In the genomic region with DNA sequence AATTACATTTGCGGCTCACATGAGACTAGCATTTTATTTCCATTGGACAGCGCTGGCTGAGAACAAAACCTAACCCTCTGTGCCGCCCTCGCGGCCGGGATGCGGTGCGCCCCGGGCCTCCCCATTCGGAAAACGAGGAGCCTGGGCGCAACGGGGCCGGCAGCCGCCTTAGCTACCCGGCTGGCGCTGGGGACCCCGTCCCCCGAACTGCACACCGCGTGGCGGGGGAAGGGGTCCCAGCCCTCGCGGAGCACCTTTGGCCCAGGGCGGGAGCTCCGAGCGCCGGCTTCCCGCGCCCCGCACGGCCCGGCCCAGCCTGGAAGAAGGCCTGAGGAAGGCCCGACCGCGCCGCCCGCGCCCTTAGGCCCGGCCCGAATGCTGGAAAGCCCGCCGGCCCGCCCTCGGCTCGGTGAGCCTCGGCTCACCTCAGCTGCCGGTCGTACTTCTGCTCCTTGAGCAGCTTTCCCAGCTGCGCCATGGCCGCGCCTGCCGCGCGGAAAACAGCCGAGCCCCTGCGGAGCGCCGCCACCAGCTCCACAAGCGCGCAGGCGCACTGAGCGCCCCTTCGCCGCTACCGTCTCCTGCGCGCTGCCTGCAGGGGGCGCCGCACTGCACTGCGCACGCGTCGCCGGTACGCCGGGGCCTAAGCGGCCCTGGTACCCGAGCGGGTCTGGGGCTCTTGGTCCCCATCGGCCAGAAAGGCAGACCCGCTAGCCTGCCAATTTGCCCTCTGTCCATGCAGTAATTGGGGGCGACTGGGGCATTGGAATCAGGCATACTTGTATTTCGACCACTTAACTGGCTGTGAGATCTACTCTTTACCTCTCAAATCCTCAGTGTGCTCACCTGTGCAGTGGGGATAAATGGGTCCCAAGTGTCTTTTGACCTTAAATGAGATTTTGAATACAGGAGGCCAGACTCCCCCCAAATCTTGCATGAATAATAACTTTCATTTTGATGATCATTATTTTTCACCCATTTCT, we compare ENCODE assay signal across 8 cellular contexts. TPM values are rescaled to one million over a fixed set of nuclear protein-coding genes. Genes with fewer than 3 reads are reported as not detected.
DNase-seq lines count a peak whose midpoint lies in the region; ATAC-seq and TF ChIP-seq lines count a peak whose summit lies in the region.

A gene (minus strand): TSS at position 555 of the 983 bp plus-strand sequence. CDS start 77 bp downstream, at position 478.

- H3K36me3 ChIP-seq in ovary: no peaks in the 10 kb centered on the region
- peaks cover 5 to 6% of the 10 kb centered on the region in 2 donors for H3K36me3 ChIP-seq in thyroid gland

- H3K27ac ChIP-seq in ovary: peak within 1 kb of the TSS; percentile 82 to 84
- H3K27ac ChIP-seq in thyroid gland: peak within 1 kb of the TSS; percentile 73 to 90 (median 89)

- intact Hi-C loops in head of caudate nucleus (cut with DNase I) (loop anchor here (5.0 kb wide), 1 partner anchor 78 kb away; a partner anchor contains a TSS), ovary (cut with DNase I) (loop anchor here in 1 of 4 donors (2.0 kb wide), 1 partner anchor 42 kb away; no protein-coding TSS in a partner anchor), thyroid gland (cut with DNase I) (loop anchor here (5.0 kb wide), 1 partner anchor 37 kb away; no protein-coding TSS in a partner anchor)

- DNase-seq in GM10266 (ENCODE audit: extremely low spot score): peak; percentile 97
- DNase-seq in NB4 (ENCODE audit: low read depth): peak; percentile 94
- peak; percentile 94 to 96 for DNase-seq in activated naive CD4-positive, alpha-beta T cell treated with anti-CD3 and anti-CD28 coated beads, Interleukin-2, amount 50 U/mL, for 72 hours (ENCODE audit: low spot score in 2 of 2)
- peak; percentile 39 to 94 (median 86) for DNase-seq in head of caudate nucleus
- DNase-seq in ovary: peak; percentile 82 to 94 (median 87)
- DNase-seq in thyroid gland: peak; percentile 80 to 86

- peaks cover 5% of the 10 kb centered on the region for H3K4me1 ChIP-seq in ovary (ENCODE audit: insufficient read depth)
- H3K4me1 ChIP-seq in thyroid gland: peaks cover 9 to 15% of the 10 kb centered on the region in 2 donors

- ATAC-seq in HG02571 (IDR thresholded peaks at IDR 0.05; ENCODE audit: unreplicated experiment) (peak; percentile 87), SK-N-SH treated with all-trans-retinoic acid at 6 μM for 48 hours (peak; percentile 94)
- peak; percentile 95 to 97 for ATAC-seq in activated naive CD4-positive, alpha-beta T cell treated with anti-CD3 and anti-CD28 coated beads, Interleukin-2, amount 50 U/mL, for 72 hours

- 1% methylated on average over 61 to 84 of the region's 84 CpGs for WGBS in ovary, 3 donors
- 1 to 2% methylated on average over 37 to 47 of the region's 84 CpGs for WGBS in thyroid gland, 2 donors

- TF ChIP-seq POLR2A in NB4 (IDR thresholded peaks at IDR 0.05; ENCODE audit: extremely low read depth, insufficient read length) (peak; percentile 96), ovary (IDR thresholded peaks at IDR 0.05) (peak; percentile 88), thyroid gland (IDR thresholded peaks at IDR 0.05) (peak; percentile 83 to 86)

- peak within 1 kb of the TSS; percentile 60 to 76 for H3K27ac Mint-ChIP-seq in activated naive CD4-positive, alpha-beta T cell treated with anti-CD3 and anti-CD28 coated beads, Interleukin-2, amount 50 U/mL, for 72 hours

- H3K27me3 ChIP-seq in ovary (no peaks in the 10 kb centered on the region), thyroid gland (no peaks in the 10 kb centered on the region)

- no peak for TF ChIP-seq EP300 in ovary (IDR thresholded peaks at IDR 0.05)

- H3K36me3 Mint-ChIP-seq in activated naive CD4-positive, alpha-beta T cell treated with anti-CD3 and anti-CD28 coated beads, Interleukin-2, amount 50 U/mL, for 72 hours: peaks cover 5 to 13% of the 10 kb centered on the region in 2 donors

- H3K4me3 ChIP-seq in NB4 (ENCODE audit: low read depth, low read length) (peak within 1 kb of the TSS; percentile 91), ovary (peak within 1 kb of the TSS; percentile 90), thyroid gland (replicated peaks in 1 of 3) (peak within 1 kb of the TSS; percentile 12 to 99 (median 83))

- no peaks in the 10 kb centered on the region for H3K9me3 ChIP-seq in ovary
- H3K9me3 ChIP-seq in thyroid gland: no peaks in the 10 kb centered on the region

- TF ChIP-seq CTCF in GM10266 (IDR thresholded peaks at IDR 0.05; ENCODE audit: control insufficient read depth, insufficient read depth, low read depth, missing control alignments) (peak; percentile 100), NB4 (IDR thresholded peaks at IDR 0.05; ENCODE audit: low read depth, low read length) (peak; percentile 94), ovary (IDR thresholded peaks at IDR 0.05) (peak; percentile 94 to 98 (median 97)), thyroid gland (IDR thresholded peaks at IDR 0.05) (peak; percentile 77 to 99 (median 96))

- no peaks in the 10 kb centered on the region for H3K9me3 Mint-ChIP-seq in activated naive CD4-positive, alpha-beta T cell treated with anti-CD3 and anti-CD28 coated beads, Interleukin-2, amount 50 U/mL, for 72 hours

TF ChIP-seq in SK-N-SH treated with all-trans-retinoic acid at 6 μM for 48 hours, 23 proteins besides CTCF, POLR2A, EP300 and RAD21 (continues in another document):
- TF ChIP-seq, protein P1, sequence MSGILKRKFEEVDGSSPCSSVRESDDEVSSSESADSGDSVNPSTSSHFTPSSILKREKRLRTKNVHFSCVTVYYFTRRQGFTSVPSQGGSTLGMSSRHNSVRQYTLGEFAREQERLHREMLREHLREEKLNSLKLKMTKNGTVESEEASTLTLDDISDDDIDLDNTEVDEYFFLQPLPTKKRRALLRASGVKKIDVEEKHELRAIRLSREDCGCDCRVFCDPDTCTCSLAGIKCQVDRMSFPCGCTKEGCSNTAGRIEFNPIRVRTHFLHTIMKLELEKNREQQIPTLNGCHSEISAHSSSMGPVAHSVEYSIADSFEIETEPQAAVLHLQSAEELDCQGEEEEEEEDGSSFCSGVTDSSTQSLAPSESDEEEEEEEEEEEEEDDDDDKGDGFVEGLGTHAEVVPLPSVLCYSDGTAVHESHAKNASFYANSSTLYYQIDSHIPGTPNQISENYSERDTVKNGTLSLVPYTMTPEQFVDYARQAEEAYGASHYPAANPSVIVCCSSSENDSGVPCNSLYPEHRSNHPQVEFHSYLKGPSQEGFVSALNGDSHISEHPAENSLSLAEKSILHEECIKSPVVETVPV (CRISPR knock-in tag; IDR thresholded peaks at IDR 0.05): no peak
- TF ChIP-seq ZNF70 (CRISPR knock-in tag; IDR thresholded peaks at IDR 0.05) (no peak), BACH2 (CRISPR knock-in tag; IDR thresholded peaks at IDR 0.05; ENCODE audit: borderline replicate concordance) (no peak), ZFP3 (CRISPR knock-in tag; IDR thresholded peaks at IDR 0.05) (no peak; the same call in 1 of the 2 replicates), ZC3H10 (CRISPR knock-in tag; IDR thresholded peaks at IDR 0.05) (no peak)
- TF ChIP-seq, protein P2, sequence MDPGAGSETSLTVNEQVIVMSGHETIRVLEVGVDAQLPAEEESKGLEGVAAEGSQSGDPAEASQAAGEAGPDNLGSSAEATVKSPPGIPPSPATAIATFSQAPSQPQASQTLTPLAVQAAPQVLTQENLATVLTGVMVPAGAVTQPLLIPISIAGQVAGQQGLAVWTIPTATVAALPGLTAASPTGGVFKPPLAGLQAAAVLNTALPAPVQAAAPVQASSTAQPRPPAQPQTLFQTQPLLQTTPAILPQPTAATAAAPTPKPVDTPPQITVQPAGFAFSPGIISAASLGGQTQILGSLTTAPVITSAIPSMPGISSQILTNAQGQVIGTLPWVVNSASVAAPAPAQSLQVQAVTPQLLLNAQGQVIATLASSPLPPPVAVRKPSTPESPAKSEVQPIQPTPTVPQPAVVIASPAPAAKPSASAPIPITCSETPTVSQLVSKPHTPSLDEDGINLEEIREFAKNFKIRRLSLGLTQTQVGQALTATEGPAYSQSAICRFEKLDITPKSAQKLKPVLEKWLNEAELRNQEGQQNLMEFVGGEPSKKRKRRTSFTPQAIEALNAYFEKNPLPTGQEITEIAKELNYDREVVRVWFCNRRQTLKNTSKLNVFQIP (CRISPR knock-in tag; IDR thresholded peaks at IDR 0.05; ENCODE audit: borderline replicate concordance, low read depth): no peak
- TF ChIP-seq, protein P3, sequence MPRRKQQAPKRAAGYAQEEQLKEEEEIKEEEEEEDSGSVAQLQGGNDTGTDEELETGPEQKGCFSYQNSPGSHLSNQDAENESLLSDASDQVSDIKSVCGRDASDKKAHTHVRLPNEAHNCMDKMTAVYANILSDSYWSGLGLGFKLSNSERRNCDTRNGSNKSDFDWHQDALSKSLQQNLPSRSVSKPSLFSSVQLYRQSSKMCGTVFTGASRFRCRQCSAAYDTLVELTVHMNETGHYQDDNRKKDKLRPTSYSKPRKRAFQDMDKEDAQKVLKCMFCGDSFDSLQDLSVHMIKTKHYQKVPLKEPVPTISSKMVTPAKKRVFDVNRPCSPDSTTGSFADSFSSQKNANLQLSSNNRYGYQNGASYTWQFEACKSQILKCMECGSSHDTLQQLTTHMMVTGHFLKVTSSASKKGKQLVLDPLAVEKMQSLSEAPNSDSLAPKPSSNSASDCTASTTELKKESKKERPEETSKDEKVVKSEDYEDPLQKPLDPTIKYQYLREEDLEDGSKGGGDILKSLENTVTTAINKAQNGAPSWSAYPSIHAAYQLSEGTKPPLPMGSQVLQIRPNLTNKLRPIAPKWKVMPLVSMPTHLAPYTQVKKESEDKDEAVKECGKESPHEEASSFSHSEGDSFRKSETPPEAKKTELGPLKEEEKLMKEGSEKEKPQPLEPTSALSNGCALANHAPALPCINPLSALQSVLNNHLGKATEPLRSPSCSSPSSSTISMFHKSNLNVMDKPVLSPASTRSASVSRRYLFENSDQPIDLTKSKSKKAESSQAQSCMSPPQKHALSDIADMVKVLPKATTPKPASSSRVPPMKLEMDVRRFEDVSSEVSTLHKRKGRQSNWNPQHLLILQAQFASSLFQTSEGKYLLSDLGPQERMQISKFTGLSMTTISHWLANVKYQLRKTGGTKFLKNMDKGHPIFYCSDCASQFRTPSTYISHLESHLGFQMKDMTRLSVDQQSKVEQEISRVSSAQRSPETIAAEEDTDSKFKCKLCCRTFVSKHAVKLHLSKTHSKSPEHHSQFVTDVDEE (CRISPR knock-in tag; IDR thresholded peaks at IDR 0.05): 0 out of 2 replicates have a peak, but pooled peaks have one; percentile 25

RNA-seq across cellular contexts. Expression of the gene that starts here (rescaled TPM):
- 100 to 1,000 TPM in 1 of 2 donors, 10 to 100 TPM in 1; 93.9 to 121 TPM for total RNA-seq in activated naive CD4-positive, alpha-beta T cell treated with anti-CD3 and anti-CD28 coated beads, Interleukin-2, amount 50 U/mL, for 72 hours
- total RNA-seq in ovary: 10 to 100 TPM; 38.3 to 63.7 (median 54.0) TPM
- polyA plus RNA-seq in ovary: 10 to 100 TPM; 41.8 to 44.4 TPM
- total RNA-seq in thyroid gland: 10 to 100 TPM; 51.0 to 75.0 (median 61.2) TPM

Comparison
In these comparisons a context has a peak if more than half of its experiments do, and no peak if none do; other contexts are left out.
1. Peak in every context shown above with its lines: DNase-seq, ATAC-seq, H3K4me3 ChIP-seq and H3K27ac ChIP-seq.